8 cellular contexts compared by ENCODE assay signal in the genomic region with DNA sequence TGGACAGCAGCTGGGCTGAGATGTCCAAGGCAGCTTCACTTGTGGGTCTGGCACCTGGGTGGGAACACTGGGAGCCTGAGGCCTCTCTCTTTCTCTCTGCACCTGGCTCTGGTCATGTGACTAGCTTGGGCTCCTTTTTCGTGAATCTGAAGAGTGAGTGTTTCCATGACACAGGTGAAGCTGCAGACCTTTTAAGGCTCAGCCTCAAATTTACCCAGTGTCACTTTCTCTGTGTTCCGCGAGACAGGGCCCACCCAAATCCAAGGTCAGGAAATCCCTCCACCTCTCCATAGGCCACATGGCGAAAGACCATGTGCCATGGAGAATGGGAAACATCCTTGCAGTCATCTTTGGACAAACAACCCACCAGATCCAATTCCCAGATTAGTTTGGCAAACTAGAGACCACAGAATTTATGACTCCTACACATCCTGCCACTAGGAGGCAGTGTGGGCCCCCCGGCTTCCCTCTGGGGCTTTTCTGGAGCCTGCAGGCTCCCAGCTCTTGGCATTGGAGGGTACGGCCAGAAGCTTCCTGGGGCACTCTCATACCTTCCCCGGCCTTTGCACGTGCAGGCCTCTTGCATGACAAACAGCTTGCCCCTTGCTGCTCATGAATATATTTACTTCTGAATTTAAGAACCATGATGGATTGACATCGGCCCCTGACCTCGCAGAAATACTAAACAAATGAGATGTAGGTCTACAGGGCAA.
DNase-seq lines count a peak whose midpoint lies in the region; ATAC-seq, FAIRE-seq and TF ChIP-seq lines count a peak whose summit lies in the region.

No MANE protein-coding gene starts in this region.

- no peak overlapping the region for H2AFZ ChIP-seq in HepG2 (ENCODE audit: low read length)

- H3K4me3 Mint-ChIP-seq in activated CD8-positive, alpha-beta memory T cell treated with anti-CD3 and anti-CD28 coated beads, Interleukin-2, amount 10 ng/mL, durations not matched to agents 7 days and 5 days = no peak overlapping the region
- no peak overlapping the region for H3K4me3 Mint-ChIP-seq in activated T-helper 2 cell treated with anti-CD3 and anti-CD28 coated beads, Interferon-gamma antibody, Interleukin-2, Interleukin-4, amounts not matched to agents 10 μg/mL and 5 μg/mL and 100 μg/mL, durations not matched to agents 14 hours and 24 hours and 36 hours (ENCODE audit: low read depth)

- peaks cover 1 to 21% of the 10 kb centered on the region in 2 experiments; a peak in 2 of 5 replicates for H3K27me3 ChIP-seq in HepG2 (ENCODE audit: control insufficient read depth in 1 of 2, insufficient read depth in 2 of 2, low read length in 2 of 2)
- no peaks in the 10 kb centered on the region for H3K27me3 ChIP-seq in tibial artery

- H3K27me3 Mint-ChIP-seq in activated CD8-positive, alpha-beta memory T cell treated with anti-CD3 and anti-CD28 coated beads, Interleukin-2, amount 10 ng/mL, durations not matched to agents 7 days and 5 days = peaks cover 3% of the 10 kb centered on the region
- no peaks in the 10 kb centered on the region for H3K27me3 Mint-ChIP-seq in activated T-helper 2 cell treated with anti-CD3 and anti-CD28 coated beads, Interferon-gamma antibody, Interleukin-2, Interleukin-4, amounts not matched to agents 10 μg/mL and 5 μg/mL and 100 μg/mL, durations not matched to agents 14 hours and 24 hours and 36 hours (ENCODE audit: low read depth)

- CTCF ChIA-PET in activated CD8-positive, alpha-beta memory T cell treated with anti-CD3 and anti-CD28 coated beads, Interleukin-2, amount 10 ng/mL, durations not matched to agents 7 days and 5 days (lab: Charles Lee) = no interaction called here
- CTCF ChIA-PET in HepG2 (lab: Yijun Ruan, JAX; ENCODE audit: low intra/inter-chr PET ratio, low total read pairs) = interaction anchor here (1.2 to 2.4 kb wide), 3 partner anchors 249 to 321 kb away, joined by 3 to 16 read pairs (median 4); no protein-coding TSS in a partner anchor

- H3K27ac ChIP-seq in HepG2 (ENCODE audit: extremely low read length, insufficient read depth, low read length) = no peak overlapping the region
- no peak overlapping the region for H3K27ac ChIP-seq in tibial artery

- no peak overlapping the region for H3K9ac ChIP-seq in HepG2 (ENCODE audit: insufficient read depth, low read depth, low read length)

- in situ Hi-C loops in astrocyte of the cerebellum (cut with HindIII; ENCODE audit: low sequenced_read_pairs) (no loop called here), HepG2 (cut with HindIII; ENCODE audit: extremely low pct_ligation_motif_present, low pct_unique_long_range_greater_than_20kb) (loop anchor here (5.0 kb wide), 1 partner anchor 268 kb away; no protein-coding TSS in a partner anchor)

- no peak overlapping the region for H3K27ac Mint-ChIP-seq in activated CD8-positive, alpha-beta memory T cell treated with anti-CD3 and anti-CD28 coated beads, Interleukin-2, amount 10 ng/mL, durations not matched to agents 7 days and 5 days
- no peak overlapping the region for H3K27ac Mint-ChIP-seq in activated T-helper 2 cell treated with anti-CD3 and anti-CD28 coated beads, Interferon-gamma antibody, Interleukin-2, Interleukin-4, amounts not matched to agents 10 μg/mL and 5 μg/mL and 100 μg/mL, durations not matched to agents 14 hours and 24 hours and 36 hours

- ATAC-seq in activated CD8-positive, alpha-beta memory T cell treated with anti-CD3 and anti-CD28 coated beads, Interleukin-2, amount 10 ng/mL, durations not matched to agents 7 days and 5 days = no peak
- peak; percentile 66 for ATAC-seq in HepG2

- 26% methylated on average over 9 of the region's 10 CpGs for WGBS in HepG2 (ENCODE audit: low lambda C conversion rate)

- peak; percentile 70 for DNase-seq in activated CD8-positive, alpha-beta memory T cell treated with anti-CD3 and anti-CD28 coated beads, Interleukin-2, amount 50 U/mL, for 48 hours
- DNase-seq in activated CD8-positive, alpha-beta memory T cell treated with anti-CD3 and anti-CD28 coated beads, Interleukin-2, amount 10 ng/mL, durations not matched to agents 7 days and 5 days = no peak
- DNase-seq in NCI-H2107 (lab: John Stamatoyannopoulos, UW) = peak; percentile 26
- DNase-seq in astrocyte of the cerebellum (ENCODE audit: low read depth) = no peak
- peak; percentile 36 for DNase-seq in HepG2 (ENCODE audit: low spot score)
- DNase-seq in tibial artery = no peak
- no peak for DNase-seq in Kasumi-1 (lab: John Stamatoyannopoulos, UW)
- no peak for DNase-seq in activated T-helper 2 cell treated with anti-CD3 and anti-CD28 coated beads, Interferon-gamma antibody, Interleukin-2, Interleukin-4, amounts not matched to agents 10 μg/mL and 5 μg/mL and 100 μg/mL, durations not matched to agents 14 hours and 24 hours and 36 hours (ENCODE audit: low spot score)

- H4K20me1 ChIP-seq in HepG2 (ENCODE audit: insufficient read depth, low read length) = no peaks in the 10 kb centered on the region

- H3K4me1 Mint-ChIP-seq in activated CD8-positive, alpha-beta memory T cell treated with anti-CD3 and anti-CD28 coated beads, Interleukin-2, amount 10 ng/mL, durations not matched to agents 7 days and 5 days = peaks cover 9% of the 10 kb centered on the region
- H3K4me1 Mint-ChIP-seq in activated T-helper 2 cell treated with anti-CD3 and anti-CD28 coated beads, Interferon-gamma antibody, Interleukin-2, Interleukin-4, amounts not matched to agents 10 μg/mL and 5 μg/mL and 100 μg/mL, durations not matched to agents 14 hours and 24 hours and 36 hours (ENCODE audit: low read depth) = peaks cover 4% of the 10 kb centered on the region

- H3K4me1 ChIP-seq in HepG2 (ENCODE audit: insufficient read depth, low read length) (no peaks in the 10 kb centered on the region), tibial artery (no peaks in the 10 kb centered on the region)

- no peaks in the 10 kb centered on the region for H3K9me3 Mint-ChIP-seq in activated CD8-positive, alpha-beta memory T cell treated with anti-CD3 and anti-CD28 coated beads, Interleukin-2, amount 10 ng/mL, durations not matched to agents 7 days and 5 days (ENCODE audit: low read depth)
- no peaks in the 10 kb centered on the region for H3K9me3 Mint-ChIP-seq in activated T-helper 2 cell treated with anti-CD3 and anti-CD28 coated beads, Interferon-gamma antibody, Interleukin-2, Interleukin-4, amounts not matched to agents 10 μg/mL and 5 μg/mL and 100 μg/mL, durations not matched to agents 14 hours and 24 hours and 36 hours

- H3K36me3 ChIP-seq in HepG2 (replicated peaks in 1 of 2; ENCODE audit: control insufficient read depth in 1 of 2, insufficient read depth in 2 of 2, low read length in 2 of 2) (no peaks in the 10 kb centered on the region), tibial artery (no peaks in the 10 kb centered on the region)

- TF ChIP-seq RAD21 in HepG2 (CRISPR knock-in tag; IDR thresholded peaks at IDR 0.05) = peak; percentile 41; the same call in 1 of the 2 replicates

- TF ChIP-seq CTCF in astrocyte of the cerebellum (IDR thresholded peaks at IDR 0.05; ENCODE audit: low read depth, low read length, missing control alignments) (peak; percentile 66), HepG2 (CRISPR knock-in tag; IDR thresholded peaks at IDR 0.05) (peak; percentile 67), tibial artery (IDR thresholded peaks at IDR 0.05) (peak; percentile 45 to 66)

- TF ChIP-seq EP300 in HepG2 (IDR thresholded peaks at IDR 0.05; ENCODE audit: low read depth in 2 of 2, low read length in 2 of 2) = no peak
- no peak for TF ChIP-seq EP300 in HepG2 (CRISPR knock-in tag; IDR thresholded peaks at IDR 0.05; ENCODE audit: borderline replicate concordance)

- H3K4me3 ChIP-seq in astrocyte of the cerebellum (ENCODE audit: low read depth, low read length) = no peak overlapping the region
- no peak overlapping the region for H3K4me3 ChIP-seq in HepG2 (replicated peaks in 1 of 3; ENCODE audit: insufficient read depth in 1 of 3, low read depth in 2 of 3, low read length in 3 of 3)
- H3K4me3 ChIP-seq in tibial artery = no peak overlapping the region

- no peaks in the 10 kb centered on the region for H3K79me2 ChIP-seq in HepG2 (ENCODE audit: insufficient read depth, low read length)

- H3K9me3 ChIP-seq in HepG2 (ENCODE audit: low read length) (no peaks in the 10 kb centered on the region), tibial artery (no peaks in the 10 kb centered on the region)

- H3K4me2 ChIP-seq in HepG2 (ENCODE audit: low read depth, low read length) = no peak overlapping the region

- intact Hi-C loops in HepG2 (cut with micrococcal nuclease; ENCODE audit: unreplicated experiment) = loop anchor here (1.0 kb wide), 2 partner anchors 248 to 267 kb away; no protein-coding TSS in a partner anchor
- intact Hi-C loops in tibial artery (cut with DNase I; ENCODE audit: low total_unique reads) = loop anchor here (2.0 to 5.0 kb wide), 2 partner anchors 248 to 268 kb away; no protein-coding TSS in a partner anchor
- intact Hi-C loops in activated T-helper 2 cell treated with anti-CD3 and anti-CD28 coated beads, Interferon-gamma antibody, Interleukin-2, Interleukin-4, amounts not matched to agents 10 μg/mL and 5 μg/mL and 100 μg/mL, durations not matched to agents 14 hours and 24 hours and 36 hours (cut with micrococcal nuclease) = no loop called here

- FAIRE-seq in HepG2 (lab: Jason Lieb, UNC) = no peak

- no TSS peak for BruUV-seq in HepG2 (replicated peaks; lab: Mats Ljungman, UMichigan)

- no peak for TF ChIP-seq POLR2A in HepG2 (IDR thresholded peaks at IDR 0.05; ENCODE audit: insufficient read depth in 1 of 2, low read depth in 2 of 2, low read length in 2 of 2)

- H3K36me3 Mint-ChIP-seq in activated CD8-positive, alpha-beta memory T cell treated with anti-CD3 and anti-CD28 coated beads, Interleukin-2, amount 10 ng/mL, durations not matched to agents 7 days and 5 days = no peaks in the 10 kb centered on the region
- H3K36me3 Mint-ChIP-seq in activated T-helper 2 cell treated with anti-CD3 and anti-CD28 coated beads, Interferon-gamma antibody, Interleukin-2, Interleukin-4, amounts not matched to agents 10 μg/mL and 5 μg/mL and 100 μg/mL, durations not matched to agents 14 hours and 24 hours and 36 hours (ENCODE audit: low read depth) = no peaks in the 10 kb centered on the region

- POLR2A ChIA-PET in HepG2 (lab: Yijun Ruan, JAX) = no interaction called here

TF ChIP-seq in HepG2, 621 proteins besides CTCF, POLR2A, EP300 and RAD21 (continues in another document):
- TF ChIP-seq, protein P1, sequence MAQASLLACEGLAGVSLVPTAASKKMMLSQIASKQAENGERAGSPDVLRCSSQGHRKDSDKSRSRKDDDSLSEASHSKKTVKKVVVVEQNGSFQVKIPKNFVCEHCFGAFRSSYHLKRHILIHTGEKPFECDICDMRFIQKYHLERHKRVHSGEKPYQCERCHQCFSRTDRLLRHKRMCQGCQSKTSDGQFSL (CRISPR knock-in tag; IDR thresholded peaks at IDR 0.05) = no peak
- no peak for TF ChIP-seq KDM3A (CRISPR knock-in tag; IDR thresholded peaks at IDR 0.05; ENCODE audit: low read depth)
- TF ChIP-seq MED13 (CRISPR knock-in tag; IDR thresholded peaks at IDR 0.05) = no peak
- TF ChIP-seq SMC3 (IDR thresholded peaks at IDR 0.05; ENCODE audit: low read length) = peak; percentile 64
- TF ChIP-seq STAG1 (CRISPR knock-in tag; IDR thresholded peaks at IDR 0.05) = peak; percentile 74
- TF ChIP-seq NR2F1 (CRISPR knock-in tag; IDR thresholded peaks at IDR 0.05) = no peak

Comparison
In these comparisons a context has a peak if more than half of its experiments do, and no peak if none do; other contexts are left out.
1. DNase-seq: peak in activated CD8-positive, alpha-beta memory T cell treated with anti-CD3 and anti-CD28 coated beads, Interleukin-2, amount 50 U/mL, for 48 hours (single experiment), NCI-H2107 (single experiment) and HepG2 (single experiment); none in activated CD8-positive, alpha-beta memory T cell treated with anti-CD3 and anti-CD28 coated beads, Interleukin-2, amount 10 ng/mL, durations not matched to agents 7 days and 5 days (single experiment), astrocyte of the cerebellum (single experiment), tibial artery (0 of 2), Kasumi-1 (0 of 2) and activated T-helper 2 cell treated with anti-CD3 and anti-CD28 coated beads, Interferon-gamma antibody, Interleukin-2, Interleukin-4, amounts not matched to agents 10 μg/mL and 5 μg/mL and 100 μg/mL, durations not matched to agents 14 hours and 24 hours and 36 hours (single experiment).
2. Peak in every context shown above with its lines, with median percentiles within 50 percentile points of each other: CTCF ChIP-seq.